ENCODE assay signal across 1 cellular context in genomic region chr2:74253937-74254336, GRCh38.
TF ChIP-seq lines count a peak whose summit lies in the region.

No MANE protein-coding gene starts in this region.

TF ChIP-seq in K562, 482 proteins besides CTCF, POLR2A, EP300 and RAD21 (continued from another document):
- TF ChIP-seq ZNF512 (tag; IDR thresholded peaks at IDR 0.05) (no peak), ETV6 (IDR thresholded peaks at IDR 0.05; ENCODE audit: borderline replicate concordance in 1 of 2, low read depth in 2 of 2, low read length in 1 of 2) (no peak), ETV6 (CRISPR knock-in tag; IDR thresholded peaks at IDR 0.05; ENCODE audit: borderline replicate concordance) (no peak), E2F6 (IDR thresholded peaks at IDR 0.05; ENCODE audit: borderline replicate concordance in 1 of 2, extremely low read depth in 1 of 2, insufficient read depth in 1 of 2, insufficient read length in 1 of 2, low read depth in 1 of 2, low read length in 1 of 2, poor library complexity in 1 of 2, severe bottlenecking in 1 of 2) (no peak), MCM2 (IDR thresholded peaks at IDR 0.05; ENCODE audit: low read depth) (no peak), SNRNP70 (optimal IDR thresholded peaks at IDR 0.05; ENCODE audit: low read depth, low read length) (no peak), BCOR (IDR thresholded peaks at IDR 0.05) (no peak), ZBTB11 (CRISPR knock-in tag; IDR thresholded peaks at IDR 0.05) (no peak), ARID3B (CRISPR knock-in tag; IDR thresholded peaks at IDR 0.05; ENCODE audit: borderline replicate concordance) (no peak), ZNF785 (CRISPR knock-in tag; IDR thresholded peaks at IDR 0.05) (no peak), EZH2 (IDR thresholded peaks at IDR 0.05; ENCODE audit: borderline replicate concordance, low read depth, low read length) (no peak), ZNF398 (CRISPR knock-in tag; IDR thresholded peaks at IDR 0.05) (no peak), ZNF589 (CRISPR knock-in tag; IDR thresholded peaks at IDR 0.05; ENCODE audit: low read depth) (no peak), GATA2 (CRISPR knock-in tag; IDR thresholded peaks at IDR 0.05) (no peak), U2AF1 (optimal IDR thresholded peaks at IDR 0.05; ENCODE audit: low read depth, low read length) (no peak), ZNF212 (CRISPR knock-in tag; IDR thresholded peaks at IDR 0.05) (no peak)
